1 cellular context compared by ENCODE assay signal in genomic region chr16:1983053-1983543, GRCh38.
TF ChIP-seq lines count a peak whose summit lies in the region.

No MANE protein-coding gene starts in this region.

TF ChIP-seq in HepG2, 621 proteins besides CTCF, POLR2A, EP300 and RAD21 (continued from another document):
- TF ChIP-seq PRDM10 (CRISPR knock-in tag; IDR thresholded peaks at IDR 0.05; ENCODE audit: low read depth) (0 out of 2 replicates have a peak, but pooled peaks have one; percentile 19), ZNF879 (CRISPR knock-in tag; IDR thresholded peaks at IDR 0.05) (no peak), TFAP4 (IDR thresholded peaks at IDR 0.05; ENCODE audit: borderline replicate concordance, low read depth) (no peak)
